ENCODE assay signal across 8 cellular contexts in the genomic region with DNA sequence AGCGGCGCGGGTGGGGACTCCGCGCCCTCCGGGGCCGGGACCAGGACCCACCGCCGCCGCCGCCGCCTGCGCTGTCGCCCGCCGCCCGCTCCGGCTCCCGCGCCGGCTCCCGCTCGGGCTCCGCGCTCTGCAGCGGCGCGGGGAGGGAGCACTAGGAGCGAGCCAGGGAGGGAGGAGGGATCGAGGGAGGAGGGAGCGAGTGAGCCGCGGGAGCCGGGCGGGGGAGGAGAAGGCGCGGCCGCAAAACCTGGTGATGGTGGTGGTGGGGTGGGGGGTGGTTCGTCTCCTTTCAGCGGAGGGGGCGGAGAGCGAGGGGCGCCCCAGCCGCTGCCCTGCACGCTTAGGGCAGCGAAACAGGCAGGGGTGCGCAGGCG.
DNase-seq lines count a peak whose midpoint lies in the region.

A gene with protein sequence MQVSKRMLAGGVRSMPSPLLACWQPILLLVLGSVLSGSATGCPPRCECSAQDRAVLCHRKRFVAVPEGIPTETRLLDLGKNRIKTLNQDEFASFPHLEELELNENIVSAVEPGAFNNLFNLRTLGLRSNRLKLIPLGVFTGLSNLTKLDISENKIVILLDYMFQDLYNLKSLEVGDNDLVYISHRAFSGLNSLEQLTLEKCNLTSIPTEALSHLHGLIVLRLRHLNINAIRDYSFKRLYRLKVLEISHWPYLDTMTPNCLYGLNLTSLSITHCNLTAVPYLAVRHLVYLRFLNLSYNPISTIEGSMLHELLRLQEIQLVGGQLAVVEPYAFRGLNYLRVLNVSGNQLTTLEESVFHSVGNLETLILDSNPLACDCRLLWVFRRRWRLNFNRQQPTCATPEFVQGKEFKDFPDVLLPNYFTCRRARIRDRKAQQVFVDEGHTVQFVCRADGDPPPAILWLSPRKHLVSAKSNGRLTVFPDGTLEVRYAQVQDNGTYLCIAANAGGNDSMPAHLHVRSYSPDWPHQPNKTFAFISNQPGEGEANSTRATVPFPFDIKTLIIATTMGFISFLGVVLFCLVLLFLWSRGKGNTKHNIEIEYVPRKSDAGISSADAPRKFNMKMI (minus strand): TSS at position 153 of the 374 bp plus-strand sequence. CDS start 597 bp downstream, outside the sequence.

- no peaks in the 10 kb centered on the region; the same call in 1 of the 2 replicates for H3K27me3 ChIP-seq in iPS DF 6.9 (ENCODE audit: control insufficient read depth, insufficient read depth, low read length)

- no peaks in the 10 kb centered on the region for H3K36me3 ChIP-seq in iPS DF 6.9 (ENCODE audit: control insufficient read depth, insufficient read depth, low read length)

- WGBS in iPS DF 6.9 (ENCODE audit: insufficient coverage, insufficient read length): no CpG with 5 or more reads among the region's 48 CpGs

- no peaks in the 10 kb centered on the region for H3K9me3 Mint-ChIP-seq in activated naive CD4-positive, alpha-beta T cell treated with anti-CD3 and anti-CD28 coated beads, Interleukin-2, amount 10 ng/mL, durations not matched to agents 7 days and 5 days

- DNase-seq in NCI-H2196 (lab: John Stamatoyannopoulos, UW; ENCODE audit: unreplicated experiment): peak; percentile 17
- no peak for DNase-seq in NCI-H2196 treated with DMSO at 0.1 percent for 48 hours (lab: John Stamatoyannopoulos, UW; ENCODE audit: unreplicated experiment)
- DNase-seq in iPS DF 6.9 (ENCODE audit: low read depth, low spot score): no peak
- DNase-seq in skeletal muscle cell (ENCODE audit: low read depth): no peak
- DNase-seq in NOMO-1 (lab: John Stamatoyannopoulos, UW; ENCODE audit: unreplicated experiment in 2 of 2): no peak
- no peak for DNase-seq in superior temporal gyrus (ENCODE audit: extremely low spot score)
- DNase-seq in activated naive CD4-positive, alpha-beta T cell treated with anti-CD3 and anti-CD28 coated beads, Interleukin-2, amount 10 ng/mL, durations not matched to agents 7 days and 5 days: no peak

- no peak within 1 kb of the TSS for H3K27ac Mint-ChIP-seq in activated naive CD4-positive, alpha-beta T cell treated with anti-CD3 and anti-CD28 coated beads, Interleukin-2, amount 10 ng/mL, durations not matched to agents 7 days and 5 days

- H3K4me3 Mint-ChIP-seq in activated naive CD4-positive, alpha-beta T cell treated with anti-CD3 and anti-CD28 coated beads, Interleukin-2, amount 10 ng/mL, durations not matched to agents 7 days and 5 days: no peak within 1 kb of the TSS

- H3K4me1 Mint-ChIP-seq in activated naive CD4-positive, alpha-beta T cell treated with anti-CD3 and anti-CD28 coated beads, Interleukin-2, amount 10 ng/mL, durations not matched to agents 7 days and 5 days: peaks cover 12% of the 10 kb centered on the region

- H3K4me3 ChIP-seq in iPS DF 6.9 (ENCODE audit: low read length) (peak within 1 kb of the TSS; percentile 26; the same call in 1 of the 2 replicates), skeletal muscle cell (ENCODE audit: low read depth, low read length) (peak within 1 kb of the TSS; percentile 49)

- CTCF ChIA-PET in activated naive CD4-positive, alpha-beta T cell treated with anti-CD3 and anti-CD28 coated beads, Interleukin-2, amount 10 ng/mL, durations not matched to agents 7 days and 5 days (lab: Charles Lee): interaction anchor here (1.0 to 3.6 kb wide), 5 partner anchors 8 to 525 kb away, joined by 3 to 23 read pairs (median 3); no protein-coding TSS in a partner anchor

- H3K36me3 Mint-ChIP-seq in activated naive CD4-positive, alpha-beta T cell treated with anti-CD3 and anti-CD28 coated beads, Interleukin-2, amount 10 ng/mL, durations not matched to agents 7 days and 5 days: no peaks in the 10 kb centered on the region

- H3K9me3 ChIP-seq in iPS DF 6.9 (ENCODE audit: control insufficient read depth, insufficient read depth, low read length): no peaks in the 10 kb centered on the region

- H3K27ac ChIP-seq in angular gyrus (ENCODE audit: low read depth, low read length) (peak within 1 kb of the TSS; percentile 87), iPS DF 6.9 (ENCODE audit: low read length) (no peak within 1 kb of the TSS)

- H3K27me3 Mint-ChIP-seq in activated naive CD4-positive, alpha-beta T cell treated with anti-CD3 and anti-CD28 coated beads, Interleukin-2, amount 10 ng/mL, durations not matched to agents 7 days and 5 days: peaks cover 87% of the 10 kb centered on the region

- H3K4me1 ChIP-seq in iPS DF 6.9 (ENCODE audit: control insufficient read depth, insufficient read depth, low read length): peaks cover 24% of the 10 kb centered on the region
